In the genomic region with DNA sequence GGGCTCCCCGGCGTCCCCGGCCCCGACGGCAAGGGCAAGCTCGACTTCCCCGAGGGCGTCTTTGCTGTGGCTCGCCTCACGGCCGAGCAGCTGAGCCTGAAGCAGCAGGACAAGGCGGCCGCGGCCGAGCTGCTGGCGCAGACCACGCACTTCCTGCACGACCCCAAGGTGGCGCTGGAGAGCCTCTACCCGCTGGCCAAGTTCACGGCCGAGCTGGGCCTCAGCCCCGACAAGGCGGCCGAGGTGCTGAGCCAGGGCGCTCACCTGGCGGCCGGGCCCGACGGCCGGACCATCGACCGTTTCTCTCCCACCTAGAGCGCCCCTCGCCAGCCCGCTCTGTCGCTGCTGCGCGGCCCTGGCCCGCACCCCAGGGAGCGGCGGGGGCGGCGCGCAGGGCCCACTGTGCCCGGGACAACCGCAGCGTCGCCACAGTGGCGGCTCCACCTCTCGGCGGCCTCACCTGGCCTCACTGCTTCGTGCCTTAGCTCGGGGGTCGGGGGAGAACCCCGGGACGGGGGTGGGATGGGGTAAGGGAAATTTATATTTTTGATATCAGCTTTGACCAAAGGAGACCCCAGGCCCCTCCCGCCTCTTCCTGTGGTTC, we compare ENCODE assay signal across 9 cellular contexts. TPM values are rescaled to one million over a fixed set of nuclear protein-coding genes. Genes with fewer than 3 reads are reported as not detected.
A peak's percentile ranks its signal among the peaks of the same experiment; 100 is the strongest.
DNase-seq lines count a peak whose midpoint lies in the region; ATAC-seq, FAIRE-seq and TF ChIP-seq lines count a peak whose summit lies in the region.
"Had no signal": no experiment of that assay in that cellular context is flagged by ENCODE, and none has a peak within 500 bp of the region (broad histone marks: within the 10 kb centered on the region; RNA-seq: fewer than 3 reads in every experiment).

No MANE protein-coding gene starts in this region.

- FAIRE-seq in bronchial epithelial cell (lab: Jason Lieb, UNC), result no peak
- FAIRE-seq: TTC549 had no signal

- peaks cover 12% of the 10 kb centered on the region for H3K36me3 ChIP-seq in bronchial epithelial cell (ENCODE audit: control insufficient read depth, insufficient read depth, low read length)

- H3K27me3 ChIP-seq in bronchial epithelial cell (ENCODE audit: control insufficient read depth, insufficient read depth, low read length), result no peaks in the 10 kb centered on the region

- DNase-seq in T-helper 2 cell (peak in 4 of 5 experiments; percentile 47 to 58 (median 53)), bronchial epithelial cell (ENCODE audit: low read depth) (no peak), kidney glomerular epithelial cell (lab: John Stamatoyannopoulos, UW) (peak; percentile 16), NCI-H345 treated with DMSO at 0.1 percent for 48 hours (lab: John Stamatoyannopoulos, UW; ENCODE audit: unreplicated experiment) (no peak), SHP77 treated with DMSO at 0.1 percent for 48 hours (lab: John Stamatoyannopoulos, UW) (no peak)
- DNase-seq in stimulated activated CD8-positive, alpha-beta memory T cell treated with anti-CD3 and anti-CD28 coated beads, Interleukin-4, amount 100 ng/mL, for 48 hours, result peak; percentile 88

- no peak overlapping the region for H3K4me3 ChIP-seq in bronchial epithelial cell (ENCODE audit: low read depth, low read length)

- ATAC-seq in GM19467 (IDR thresholded peaks at IDR 0.05; ENCODE audit: unreplicated experiment), result no peak

- in situ Hi-C loops in GM18951 (cut with MboI; ENCODE audit: low sequenced_read_pairs, unreplicated experiment), result no loop called here

- peak; percentile 26 for TF ChIP-seq POLR2A in GM18951 (IDR thresholded peaks at IDR 0.05; ENCODE audit: extremely low read depth, insufficient read depth, insufficient read length)

- TF ChIP-seq CTCF in bronchial epithelial cell (IDR thresholded peaks at IDR 0.05; ENCODE audit: insufficient read depth, low read length, severe bottlenecking), result peak; percentile 78

RNA-seq across cellular contexts. Expression of gene HIC1, which starts 3.7 kb away (rescaled TPM):
- total RNA-seq in bronchial epithelial cell, result 0.64 and 1.3 TPM in 2 replicates

RNA-seq across cellular contexts. Expression of gene OVCA2, which starts 16.8 kb away (rescaled TPM):
- 54.4 and 69.0 TPM in 2 replicates for total RNA-seq in bronchial epithelial cell

RNA-seq across cellular contexts. Expression of gene DPH1, which starts 28.7 kb away (rescaled TPM):
- total RNA-seq in bronchial epithelial cell, result 10.8 and 14.7 TPM in 2 replicates

RNA-seq across cellular contexts. Expression of gene RTN4RL1, which starts 33.5 kb away (rescaled TPM):
- total RNA-seq in bronchial epithelial cell, result 0.13 and 0.26 TPM in 2 replicates

Comparison
In these comparisons a context has a peak if more than half of its experiments do, and no peak if none do; other contexts are left out.
1. DNase-seq: peak in T-helper 2 cell (4 of 5), kidney glomerular epithelial cell (single experiment) and stimulated activated CD8-positive, alpha-beta memory T cell treated with anti-CD3 and anti-CD28 coated beads, Interleukin-4, amount 100 ng/mL, for 48 hours (single experiment); none in bronchial epithelial cell (single experiment), NCI-H345 treated with DMSO at 0.1 percent for 48 hours (single experiment) and SHP77 treated with DMSO at 0.1 percent for 48 hours (single experiment).